In genomic region chr1:185998391-185998790, GRCh38 we compare ENCODE assay signal across 1 cellular context.
TF ChIP-seq lines count a peak whose summit lies in the region.

No MANE protein-coding gene starts in this region.

TF ChIP-seq in Ishikawa, 13 proteins besides CTCF, POLR2A, EP300 and RAD21 (continued from another document):
- TF ChIP-seq YY1 (IDR thresholded peaks at IDR 0.05; ENCODE audit: low read depth) = no peak
- TF ChIP-seq TAF1 (IDR thresholded peaks at IDR 0.05; ENCODE audit: low read depth) = no peak
- no peak for TF ChIP-seq EGR1 (IDR thresholded peaks at IDR 0.05)
- TF ChIP-seq NFIC (IDR thresholded peaks at IDR 0.05) = no peak
TF ChIP-seq in Ishikawa: peak in this region for 0.
